ENCODE assay signal across 17 cellular contexts in the genomic region with DNA sequence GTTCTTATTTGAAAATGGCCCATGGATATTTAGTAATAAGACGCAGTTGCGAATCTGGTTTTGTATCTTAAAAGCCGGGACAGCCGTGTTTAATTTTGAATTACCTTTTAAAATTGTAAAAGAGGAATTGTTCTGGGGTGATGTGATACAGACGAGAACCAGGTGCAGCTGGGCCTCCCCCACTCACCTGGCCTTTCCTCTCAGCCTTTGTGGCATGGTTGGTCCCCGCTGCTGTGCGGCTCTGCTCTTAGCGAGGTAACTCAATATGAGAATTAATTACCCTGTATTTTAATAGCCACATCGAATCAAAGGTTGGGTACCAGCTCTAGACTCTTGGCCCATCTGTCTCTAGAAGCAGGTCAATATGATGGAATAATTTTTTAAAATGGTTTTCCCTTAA. TPM values are rescaled to one million over a fixed set of nuclear protein-coding genes. Genes with fewer than 3 reads are reported as not detected.
"Had no signal": no experiment of that assay in that cellular context is flagged by ENCODE, and none has a peak within 500 bp of the region (broad histone marks: within the 10 kb centered on the region; RNA-seq: fewer than 3 reads in every experiment).

No MANE protein-coding gene starts in this region.

- H3K9me3 Mint-ChIP-seq: activated T-helper 17 cell treated with anti-CD3 and anti-CD28 coated beads, Interleukin-2, amount 50 U/mL, for 72 hours; natural killer cell treated with Interleukin-12 subunit alpha and Interleukin-12 subunit beta and Interleukin-15 and Interleukin-18, amount 100 ng/mL, for 72 hours; stimulated activated naive CD8-positive, alpha-beta T cell treated with anti-CD3 and anti-CD28 coated beads, Interleukin-15, Interleukin-2, amounts not matched to agents 100 ng/mL and 50 ng/mL, for 24 hours had no signal

- H3K36me3 Mint-ChIP-seq: natural killer cell treated with Interleukin-12 subunit alpha and Interleukin-12 subunit beta and Interleukin-15 and Interleukin-18, amount 100 ng/mL, for 72 hours had no signal

- H3K4me2 ChIP-seq: smooth muscle cell had no signal

- H3K36me3 ChIP-seq: upper lobe of left lung had no signal

- H3K9me3 ChIP-seq: upper lobe of left lung had no signal

- H3K27me3 ChIP-seq: upper lobe of left lung had no signal

- H3K4me3 ChIP-seq: smooth muscle cell, upper lobe of left lung had no signal

- DNase-seq: activated CD4-positive, alpha-beta T cell treated with anti-CD3 and anti-CD28 coated beads for 1 hour; activated CD4-positive, alpha-beta T cell treated with anti-CD3 and anti-CD28 coated beads, Interleukin-2, amount 50 U/mL, for 48 hours; activated naive CD4-positive, alpha-beta T cell treated with Interleukin-2 at 50 U/mL for 16 hours; foreskin melanocyte; kidney glomerular epithelial cell; mesendoderm; nucleus accumbens; upper lobe of left lung had no signal

- H3K27ac Mint-ChIP-seq: activated T-helper 17 cell treated with anti-CD3 and anti-CD28 coated beads, Interleukin-2, amount 50 U/mL, for 72 hours; natural killer cell treated with Interleukin-12 subunit alpha and Interleukin-12 subunit beta and Interleukin-15 and Interleukin-18, amount 100 ng/mL, for 72 hours; progenitor cell of endocrine pancreas; stimulated activated naive CD8-positive, alpha-beta T cell treated with anti-CD3 and anti-CD28 coated beads, Interleukin-15, Interleukin-2, amounts not matched to agents 100 ng/mL and 50 ng/mL, for 24 hours had no signal

- H3K27me3 Mint-ChIP-seq: activated T-helper 17 cell treated with anti-CD3 and anti-CD28 coated beads, Interleukin-2, amount 50 U/mL, for 72 hours; natural killer cell treated with Interleukin-12 subunit alpha and Interleukin-12 subunit beta and Interleukin-15 and Interleukin-18, amount 100 ng/mL, for 72 hours; stimulated activated naive CD8-positive, alpha-beta T cell treated with anti-CD3 and anti-CD28 coated beads, Interleukin-15, Interleukin-2, amounts not matched to agents 100 ng/mL and 50 ng/mL, for 24 hours had no signal

- H3K27ac ChIP-seq: epithelial cell of prostate, upper lobe of left lung, VCaP had no signal

- H3K4me1 ChIP-seq: upper lobe of left lung had no signal

- H3K4me3 Mint-ChIP-seq: activated T-helper 17 cell treated with anti-CD3 and anti-CD28 coated beads, Interleukin-2, amount 50 U/mL, for 72 hours; natural killer cell treated with Interleukin-12 subunit alpha and Interleukin-12 subunit beta and Interleukin-15 and Interleukin-18, amount 100 ng/mL, for 72 hours; stimulated activated naive CD8-positive, alpha-beta T cell treated with anti-CD3 and anti-CD28 coated beads, Interleukin-15, Interleukin-2, amounts not matched to agents 100 ng/mL and 50 ng/mL, for 24 hours had no signal

- H3K4me1 Mint-ChIP-seq: activated T-helper 17 cell treated with anti-CD3 and anti-CD28 coated beads, Interleukin-2, amount 50 U/mL, for 72 hours had no signal

RNA-seq across cellular contexts. Expression of gene DACT2, which starts 56.5 kb away (rescaled TPM):
- total RNA-seq: dermis microvascular lymphatic vessel endothelial cell; fibroblast of lung; natural killer cell treated with Interleukin-12 subunit alpha and Interleukin-12 subunit beta and Interleukin-15 and Interleukin-18, amount 100 ng/mL, for 72 hours had no signal
- polyA plus RNA-seq: fibroblast of lung had no signal
